In genomic region chrX:123277821-123278220, GRCh38 we compare ENCODE assay signal across 18 cellular contexts.
"Had no signal": no experiment of that assay in that cellular context is flagged by ENCODE, and none has a peak within 500 bp of the region (broad histone marks: within the 10 kb centered on the region; RNA-seq: fewer than 3 reads in every experiment).

No MANE protein-coding gene starts in this region.

- H3K27me3 Mint-ChIP-seq: activated CD4-positive, alpha-beta memory T cell treated with anti-CD3 and anti-CD28 coated beads, Interleukin-2, amount 10 ng/mL, durations not matched to agents 7 days and 5 days; activated naive CD4-positive, alpha-beta T cell treated with anti-CD3 and anti-CD28 coated beads, Interleukin-2, amount 10 ng/mL, durations not matched to agents 7 days and 5 days; memory B cell had no signal

- H3K36me3 Mint-ChIP-seq: activated naive CD4-positive, alpha-beta T cell treated with anti-CD3 and anti-CD28 coated beads, Interleukin-2, amount 10 ng/mL, durations not matched to agents 7 days and 5 days; memory B cell; naive thymus-derived CD8-positive, alpha-beta T cell; WTC11 had no signal

- H3K27ac ChIP-seq: cardiac muscle cell, left ventricle myocardium inferior, neutrophil, parathyroid adenoma, stomach, testis, upper lobe of right lung had no signal

- H3K9ac ChIP-seq: parathyroid adenoma had no signal

- H3K27me3 ChIP-seq: cardiac muscle cell, neutrophil, stomach, testis, upper lobe of right lung had no signal

- H3K4me3 ChIP-seq: cardiac muscle cell, left ventricle myocardium inferior, stomach, testis, upper lobe of right lung had no signal

- H3K4me3 Mint-ChIP-seq: activated CD4-positive, alpha-beta memory T cell treated with anti-CD3 and anti-CD28 coated beads, Interleukin-2, amount 10 ng/mL, durations not matched to agents 7 days and 5 days; activated naive CD4-positive, alpha-beta T cell treated with anti-CD3 and anti-CD28 coated beads, Interleukin-2, amount 10 ng/mL, durations not matched to agents 7 days and 5 days; activated T-cell treated with anti-CD3 and anti-CD28 coated beads, Interleukin-2, amount 50 U/mL, for 24 hours; memory B cell; naive thymus-derived CD8-positive, alpha-beta T cell; WTC11 had no signal

- H3K4me1 ChIP-seq: left ventricle myocardium inferior, parathyroid adenoma, stomach, testis, upper lobe of right lung had no signal

- H3K9me3 ChIP-seq: left ventricle myocardium inferior, neutrophil, stomach, testis, upper lobe of right lung had no signal

- H3K27ac Mint-ChIP-seq: activated CD4-positive, alpha-beta memory T cell treated with anti-CD3 and anti-CD28 coated beads, Interleukin-2, amount 10 ng/mL, durations not matched to agents 7 days and 5 days; activated naive CD4-positive, alpha-beta T cell treated with anti-CD3 and anti-CD28 coated beads, Interleukin-2, amount 10 ng/mL, durations not matched to agents 7 days and 5 days; activated T-cell treated with anti-CD3 and anti-CD28 coated beads, Interleukin-2, amount 50 U/mL, for 24 hours; memory B cell; naive thymus-derived CD8-positive, alpha-beta T cell; WTC11 had no signal

- ATAC-seq: naive thymus-derived CD8-positive, alpha-beta T cell; upper lobe of right lung had no signal

- DNase-seq: activated CD4-positive, alpha-beta memory T cell treated with anti-CD3 and anti-CD28 coated beads, Interleukin-2, amount 10 ng/mL, durations not matched to agents 7 days and 5 days; activated CD4-positive, alpha-beta T cell treated with anti-CD3 and anti-CD28 coated beads for 4 hours; activated naive CD4-positive, alpha-beta T cell treated with anti-CD3 and anti-CD28 coated beads, Interleukin-2, amount 10 ng/mL, durations not matched to agents 7 days and 5 days; activated T-cell treated with anti-CD3 and anti-CD28 coated beads, Interleukin-2, amount 50 U/mL, for 24 hours; hypothalamus; left ventricle myocardium inferior; naive thymus-derived CD8-positive, alpha-beta T cell; stimulated activated CD4-positive, alpha-beta T cell treated with anti-CD3 and anti-CD28 coated beads, Interleukin-1b, Interleukin-23, amount 100 ng/mL, for 48 hours; stomach; testis; upper lobe of right lung had no signal

- FAIRE-seq: colon, TTC549 had no signal

- H3K4me1 Mint-ChIP-seq: activated CD4-positive, alpha-beta memory T cell treated with anti-CD3 and anti-CD28 coated beads, Interleukin-2, amount 10 ng/mL, durations not matched to agents 7 days and 5 days; activated naive CD4-positive, alpha-beta T cell treated with anti-CD3 and anti-CD28 coated beads, Interleukin-2, amount 10 ng/mL, durations not matched to agents 7 days and 5 days; memory B cell; naive thymus-derived CD8-positive, alpha-beta T cell had no signal

- H3K79me2 ChIP-seq: parathyroid adenoma had no signal

- H3K9me3 Mint-ChIP-seq: activated CD4-positive, alpha-beta memory T cell treated with anti-CD3 and anti-CD28 coated beads, Interleukin-2, amount 10 ng/mL, durations not matched to agents 7 days and 5 days; activated naive CD4-positive, alpha-beta T cell treated with anti-CD3 and anti-CD28 coated beads, Interleukin-2, amount 10 ng/mL, durations not matched to agents 7 days and 5 days; activated T-cell treated with anti-CD3 and anti-CD28 coated beads, Interleukin-2, amount 50 U/mL, for 24 hours; memory B cell; naive thymus-derived CD8-positive, alpha-beta T cell; WTC11 had no signal

- H3K36me3 ChIP-seq: cardiac muscle cell, left ventricle myocardium inferior, neutrophil, stomach, upper lobe of right lung had no signal

- H2AFZ ChIP-seq: parathyroid adenoma had no signal
